13 cellular contexts compared by ENCODE assay signal in the genomic region with DNA sequence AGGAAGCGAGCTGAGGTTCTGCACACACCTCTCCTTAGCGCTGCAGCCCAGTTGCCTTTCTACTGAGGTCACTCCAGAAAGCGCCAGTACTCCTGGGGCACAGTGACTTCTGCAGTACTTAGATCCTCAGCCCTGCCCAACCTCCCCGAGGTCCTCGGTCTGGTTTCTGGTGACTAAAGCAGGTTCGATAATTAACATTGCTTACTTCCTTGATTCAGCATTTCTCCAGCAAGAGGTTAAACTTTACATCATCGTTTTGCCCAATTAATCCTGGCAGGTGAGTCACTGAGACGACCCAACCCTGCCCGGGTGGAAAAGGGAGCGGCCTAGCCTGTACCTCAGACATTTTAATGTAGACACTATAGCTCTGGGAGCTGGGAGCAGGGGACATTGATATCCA.
DNase-seq lines count a peak whose midpoint lies in the region; ATAC-seq, FAIRE-seq and TF ChIP-seq lines count a peak whose summit lies in the region.
"Had no signal": no experiment of that assay in that cellular context is flagged by ENCODE, and none has a peak within 500 bp of the region (broad histone marks: within the 10 kb centered on the region; RNA-seq: fewer than 3 reads in every experiment).

No MANE protein-coding gene starts in this region.

- ATAC-seq in left lung (peak; percentile 83), GM18867 (IDR thresholded peaks at IDR 0.05; ENCODE audit: unreplicated experiment) (no peak)
- ATAC-seq: activated naive CD8-positive, alpha-beta T cell treated with anti-CD3 and anti-CD28 coated beads, Interleukin-2, amount 50 U/mL, for 24 hours had no signal

- no peak overlapping the region for H3K27ac ChIP-seq in left lung
- H3K27ac ChIP-seq: left ventricle myocardium inferior had no signal

- no peak overlapping the region for H3K4me3 ChIP-seq in bronchial epithelial cell (ENCODE audit: low read depth, low read length)
- H3K4me3 ChIP-seq in left lung, result no peak overlapping the region
- H3K4me3 ChIP-seq: left ventricle myocardium inferior had no signal

- in situ Hi-C loops in GM13976 (cut with MboI; ENCODE audit: low sequenced_read_pairs, unreplicated experiment), result no loop called here

- DNase-seq in COLO668 (lab: John Stamatoyannopoulos, UW; ENCODE audit: unreplicated experiment), result peak; percentile 12
- peak; percentile 46 for DNase-seq in M059J (ENCODE audit: low read depth)
- peak; percentile 97 for DNase-seq in bronchial epithelial cell (ENCODE audit: low read depth)
- DNase-seq in left lung, result no peak
- no peak for DNase-seq in medulla oblongata (ENCODE audit: extremely low spot score)
- DNase-seq in GM13976 (ENCODE audit: low spot score), result no peak
- no peak for DNase-seq in NCI-H1048 (lab: John Stamatoyannopoulos, UW)
- DNase-seq: activated CD8-positive, alpha-beta memory T cell treated with anti-CD3 and anti-CD28 coated beads, Interleukin-2, amount 50 U/mL, for 48 hours; activated naive CD8-positive, alpha-beta T cell treated with anti-CD3 and anti-CD28 coated beads, Interleukin-2, amount 50 U/mL, for 24 hours; foreskin melanocyte; left ventricle myocardium inferior; SHP77 treated with DMSO at 0.1 percent for 48 hours had no signal

- intact Hi-C loops in left lung (cut with DNase I), result no loop called here

- peaks cover 6% of the 10 kb centered on the region for H3K36me3 ChIP-seq in bronchial epithelial cell (ENCODE audit: control insufficient read depth, insufficient read depth, low read length)
- H3K36me3 ChIP-seq in left lung, result no peaks in the 10 kb centered on the region
- H3K36me3 ChIP-seq: left ventricle myocardium inferior had no signal

- H3K27me3 ChIP-seq in bronchial epithelial cell (ENCODE audit: control insufficient read depth, insufficient read depth, low read length) (no peaks in the 10 kb centered on the region), left lung (no peaks in the 10 kb centered on the region)

- no peak for TF ChIP-seq CTCF in bronchial epithelial cell (IDR thresholded peaks at IDR 0.05; ENCODE audit: insufficient read depth, low read length, severe bottlenecking)
- no peak for TF ChIP-seq CTCF in left lung (IDR thresholded peaks at IDR 0.05)
- no peak for TF ChIP-seq CTCF in GM13976 (IDR thresholded peaks at IDR 0.05; ENCODE audit: borderline replicate concordance, control extremely low read depth, extremely low read depth, insufficient read depth, missing control alignments)

- no peaks in the 10 kb centered on the region for H3K4me1 ChIP-seq in left lung

- H3K9me3 ChIP-seq in left lung, result no peaks in the 10 kb centered on the region
- H3K9me3 ChIP-seq: left ventricle myocardium inferior had no signal

- peak; percentile 94 for FAIRE-seq in bronchial epithelial cell (lab: Jason Lieb, UNC)

Comparison
In these comparisons a context has a peak if more than half of its experiments do, and no peak if none do; other contexts are left out.
1. DNase-seq: peak in COLO668 (single experiment), M059J (single experiment) and bronchial epithelial cell (single experiment); none in left lung (0 of 2), medulla oblongata (single experiment), GM13976 (single experiment) and NCI-H1048 (single experiment).